In genomic region chr7:41810258-41810576, GRCh38 we compare ENCODE assay signal across 8 cellular contexts.
DNase-seq lines count a peak whose midpoint lies in the region; ATAC-seq and TF ChIP-seq lines count a peak whose summit lies in the region.

No MANE protein-coding gene starts in this region.

- H3K27me3 Mint-ChIP-seq in naive B cell: no peaks in the 10 kb centered on the region

- H3K27me3 ChIP-seq in heart right ventricle: peaks cover 0 to 5% (median 0%) of the 10 kb centered on the region in 7 donors

- DNase-seq in naive B cell: no peak
- DNase-seq in ureter (ENCODE audit: low spot score): no peak
- DNase-seq in NCI-H146 treated with DMSO at 0.1 percent for 48 hours (lab: John Stamatoyannopoulos, UW; ENCODE audit: unreplicated experiment): no peak
- no peak for DNase-seq in heart right ventricle
- DNase-seq in sciatic nerve (ENCODE audit: low spot score): no peak

- no peaks in the 10 kb centered on the region for H3K36me3 Mint-ChIP-seq in naive B cell

- H3K4me1 ChIP-seq in heart right ventricle: peaks cover 0 to 6% (median 0%) of the 10 kb centered on the region in 9 donors

- H3K4me3 ChIP-seq in heart right ventricle: no peak overlapping the region

- H3K9me3 ChIP-seq in heart right ventricle: peaks cover 0 to 6% (median 0%) of the 10 kb centered on the region in 11 donors

- peak; percentile 90 for ATAC-seq in GM18907 (IDR thresholded peaks at IDR 0.05; ENCODE audit: unreplicated experiment)
- peak; percentile 95 for ATAC-seq in GM21723 (IDR thresholded peaks at IDR 0.05; ENCODE audit: unreplicated experiment)
- peak; percentile 74 for ATAC-seq in HG03139 (IDR thresholded peaks at IDR 0.05; ENCODE audit: unreplicated experiment)
- peak; percentile 43 to 82 for ATAC-seq in naive B cell (ENCODE audit: low read depth in 2 of 2)
- no peak for ATAC-seq in heart right ventricle
- ATAC-seq in sciatic nerve: no peak

- 84 to 89% methylated on average over 7 of the region's 7 CpGs for WGBS in heart right ventricle, 2 donors

- H3K4me3 Mint-ChIP-seq in naive B cell: no peak overlapping the region

- H3K4me1 Mint-ChIP-seq in naive B cell: peaks cover 5 to 15% (median 7%) of the 10 kb centered on the region in 3 donors

- intact Hi-C loops in heart right ventricle (cut with DNase I) (no loop called here), sciatic nerve (cut with DNase I) (no loop called here)

- H3K27ac ChIP-seq in heart right ventricle: no peak overlapping the region

- H3K36me3 ChIP-seq in heart right ventricle: no peaks in the 10 kb centered on the region

- TF ChIP-seq CTCF in heart right ventricle (IDR thresholded peaks at IDR 0.05): no peak

- no peak overlapping the region for H3K27ac Mint-ChIP-seq in naive B cell

- H3K9me3 Mint-ChIP-seq in naive B cell: peaks cover 0 to 3% (median 0%) of the 10 kb centered on the region in 7 donors

Comparison
In these comparisons a context has a peak if more than half of its experiments do, and no peak if none do; other contexts are left out.
1. ATAC-seq: peak in GM18907 (single experiment), GM21723 (single experiment), HG03139 (single experiment) and naive B cell (2 of 2); none in heart right ventricle (0 of 8) and sciatic nerve (single experiment).